1 cellular context compared by ENCODE assay signal in the genomic region with DNA sequence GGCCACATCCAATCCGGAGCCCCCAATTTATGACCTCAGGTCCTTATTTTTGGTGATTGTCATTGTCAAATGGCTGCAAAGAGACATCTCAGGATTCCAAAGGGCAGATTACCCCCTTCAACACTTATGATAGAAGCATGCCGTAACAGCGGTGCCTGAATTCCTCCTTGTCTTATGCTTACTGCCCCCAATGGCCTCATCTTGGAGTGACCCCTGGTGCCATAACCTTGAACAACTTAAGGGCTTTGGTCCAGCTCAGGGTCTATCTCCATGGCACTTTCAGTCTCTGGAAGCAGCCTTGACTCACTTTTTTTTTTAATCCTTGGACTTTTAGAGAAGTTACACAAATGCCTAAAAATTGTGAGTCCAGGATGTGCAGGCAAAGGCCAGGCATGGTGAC.
TF ChIP-seq lines count a peak whose summit lies in the region.

No MANE protein-coding gene starts in this region.

TF ChIP-seq in GM23338, 12 proteins besides CTCF, POLR2A, EP300 and RAD21 (continued from another document):
- TF ChIP-seq, protein P1, sequence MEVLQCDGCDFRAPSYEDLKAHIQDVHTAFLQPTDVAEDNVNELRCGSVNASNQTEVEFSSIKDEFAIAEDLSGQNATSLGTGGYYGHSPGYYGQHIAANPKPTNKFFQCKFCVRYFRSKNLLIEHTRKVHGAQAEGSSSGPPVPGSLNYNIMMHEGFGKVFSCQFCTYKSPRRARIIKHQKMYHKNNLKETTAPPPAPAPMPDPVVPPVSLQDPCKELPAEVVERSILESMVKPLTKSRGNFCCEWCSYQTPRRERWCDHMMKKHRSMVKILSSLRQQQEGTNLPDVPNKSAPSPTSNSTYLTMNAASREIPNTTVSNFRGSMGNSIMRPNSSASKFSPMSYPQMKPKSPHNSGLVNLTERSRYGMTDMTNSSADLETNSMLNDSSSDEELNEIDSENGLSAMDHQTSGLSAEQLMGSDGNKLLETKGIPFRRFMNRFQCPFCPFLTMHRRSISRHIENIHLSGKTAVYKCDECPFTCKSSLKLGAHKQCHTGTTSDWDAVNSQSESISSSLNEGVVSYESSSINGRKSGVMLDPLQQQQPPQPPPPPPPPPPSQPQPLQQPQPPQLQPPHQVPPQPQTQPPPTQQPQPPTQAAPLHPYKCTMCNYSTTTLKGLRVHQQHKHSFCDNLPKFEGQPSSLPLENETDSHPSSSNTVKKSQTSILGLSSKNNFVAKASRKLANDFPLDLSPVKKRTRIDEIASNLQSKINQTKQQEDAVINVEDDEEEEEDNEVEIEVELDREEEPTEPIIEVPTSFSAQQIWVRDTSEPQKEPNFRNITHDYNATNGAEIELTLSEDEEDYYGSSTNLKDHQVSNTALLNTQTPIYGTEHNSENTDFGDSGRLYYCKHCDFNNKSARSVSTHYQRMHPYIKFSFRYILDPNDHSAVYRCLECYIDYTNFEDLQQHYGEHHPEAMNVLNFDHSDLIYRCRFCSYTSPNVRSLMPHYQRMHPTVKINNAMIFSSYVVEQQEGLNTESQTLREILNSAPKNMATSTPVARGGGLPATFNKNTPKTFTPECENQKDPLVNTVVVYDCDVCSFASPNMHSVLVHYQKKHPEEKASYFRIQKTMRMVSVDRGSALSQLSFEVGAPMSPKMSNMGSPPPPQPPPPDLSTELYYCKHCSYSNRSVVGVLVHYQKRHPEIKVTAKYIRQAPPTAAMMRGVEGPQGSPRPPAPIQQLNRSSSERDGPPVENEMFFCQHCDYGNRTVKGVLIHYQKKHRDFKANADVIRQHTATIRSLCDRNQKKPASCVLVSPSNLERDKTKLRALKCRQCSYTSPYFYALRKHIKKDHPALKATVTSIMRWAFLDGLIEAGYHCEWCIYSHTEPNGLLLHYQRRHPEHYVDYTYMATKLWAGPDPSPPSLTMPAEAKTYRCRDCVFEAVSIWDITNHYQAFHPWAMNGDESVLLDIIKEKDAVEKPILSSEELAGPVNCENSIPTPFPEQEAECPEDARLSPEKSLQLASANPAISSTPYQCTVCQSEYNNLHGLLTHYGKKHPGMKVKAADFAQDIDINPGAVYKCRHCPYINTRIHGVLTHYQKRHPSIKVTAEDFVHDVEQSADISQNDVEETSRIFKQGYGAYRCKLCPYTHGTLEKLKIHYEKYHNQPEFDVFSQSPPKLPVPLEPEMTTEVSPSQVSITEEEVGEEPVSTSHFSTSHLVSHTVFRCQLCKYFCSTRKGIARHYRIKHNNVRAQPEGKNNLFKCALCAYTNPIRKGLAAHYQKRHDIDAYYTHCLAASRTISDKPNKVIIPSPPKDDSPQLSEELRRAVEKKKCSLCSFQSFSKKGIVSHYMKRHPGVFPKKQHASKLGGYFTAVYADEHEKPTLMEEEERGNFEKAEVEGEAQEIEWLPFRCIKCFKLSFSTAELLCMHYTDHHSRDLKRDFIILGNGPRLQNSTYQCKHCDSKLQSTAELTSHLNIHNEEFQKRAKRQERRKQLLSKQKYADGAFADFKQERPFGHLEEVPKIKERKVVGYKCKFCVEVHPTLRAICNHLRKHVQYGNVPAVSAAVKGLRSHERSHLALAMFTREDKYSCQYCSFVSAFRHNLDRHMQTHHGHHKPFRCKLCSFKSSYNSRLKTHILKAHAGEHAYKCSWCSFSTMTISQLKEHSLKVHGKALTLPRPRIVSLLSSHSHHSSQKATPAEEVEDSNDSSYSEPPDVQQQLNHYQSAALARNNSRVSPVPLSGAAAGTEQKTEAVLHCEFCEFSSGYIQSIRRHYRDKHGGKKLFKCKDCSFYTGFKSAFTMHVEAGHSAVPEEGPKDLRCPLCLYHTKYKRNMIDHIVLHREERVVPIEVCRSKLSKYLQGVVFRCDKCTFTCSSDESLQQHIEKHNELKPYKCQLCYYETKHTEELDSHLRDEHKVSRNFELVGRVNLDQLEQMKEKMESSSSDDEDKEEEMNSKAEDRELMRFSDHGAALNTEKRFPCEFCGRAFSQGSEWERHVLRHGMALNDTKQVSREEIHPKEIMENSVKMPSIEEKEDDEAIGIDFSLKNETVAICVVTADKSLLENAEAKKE (CRISPR knock-in tag; IDR thresholded peaks at IDR 0.05) = no peak
- TF ChIP-seq, protein P2, sequence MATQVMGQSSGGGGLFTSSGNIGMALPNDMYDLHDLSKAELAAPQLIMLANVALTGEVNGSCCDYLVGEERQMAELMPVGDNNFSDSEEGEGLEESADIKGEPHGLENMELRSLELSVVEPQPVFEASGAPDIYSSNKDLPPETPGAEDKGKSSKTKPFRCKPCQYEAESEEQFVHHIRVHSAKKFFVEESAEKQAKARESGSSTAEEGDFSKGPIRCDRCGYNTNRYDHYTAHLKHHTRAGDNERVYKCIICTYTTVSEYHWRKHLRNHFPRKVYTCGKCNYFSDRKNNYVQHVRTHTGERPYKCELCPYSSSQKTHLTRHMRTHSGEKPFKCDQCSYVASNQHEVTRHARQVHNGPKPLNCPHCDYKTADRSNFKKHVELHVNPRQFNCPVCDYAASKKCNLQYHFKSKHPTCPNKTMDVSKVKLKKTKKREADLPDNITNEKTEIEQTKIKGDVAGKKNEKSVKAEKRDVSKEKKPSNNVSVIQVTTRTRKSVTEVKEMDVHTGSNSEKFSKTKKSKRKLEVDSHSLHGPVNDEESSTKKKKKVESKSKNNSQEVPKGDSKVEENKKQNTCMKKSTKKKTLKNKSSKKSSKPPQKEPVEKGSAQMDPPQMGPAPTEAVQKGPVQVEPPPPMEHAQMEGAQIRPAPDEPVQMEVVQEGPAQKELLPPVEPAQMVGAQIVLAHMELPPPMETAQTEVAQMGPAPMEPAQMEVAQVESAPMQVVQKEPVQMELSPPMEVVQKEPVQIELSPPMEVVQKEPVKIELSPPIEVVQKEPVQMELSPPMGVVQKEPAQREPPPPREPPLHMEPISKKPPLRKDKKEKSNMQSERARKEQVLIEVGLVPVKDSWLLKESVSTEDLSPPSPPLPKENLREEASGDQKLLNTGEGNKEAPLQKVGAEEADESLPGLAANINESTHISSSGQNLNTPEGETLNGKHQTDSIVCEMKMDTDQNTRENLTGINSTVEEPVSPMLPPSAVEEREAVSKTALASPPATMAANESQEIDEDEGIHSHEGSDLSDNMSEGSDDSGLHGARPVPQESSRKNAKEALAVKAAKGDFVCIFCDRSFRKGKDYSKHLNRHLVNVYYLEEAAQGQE (IDR thresholded peaks at IDR 0.05; ENCODE audit: unreplicated experiment) = no peak
- TF ChIP-seq STAT1 (IDR thresholded peaks at IDR 0.05; ENCODE audit: unreplicated experiment) = no peak
- TF ChIP-seq JUNB (IDR thresholded peaks at IDR 0.05; ENCODE audit: unreplicated experiment) = no peak
- TF ChIP-seq POLR2AphosphoS5 (IDR thresholded peaks at IDR 0.05; ENCODE audit: low read depth) = no peak
- no peak for TF ChIP-seq EZH2 (IDR thresholded peaks at IDR 0.05; ENCODE audit: low read depth, unreplicated experiment)
- no peak for TF ChIP-seq EZH2phosphoT487 (IDR thresholded peaks at IDR 0.05; ENCODE audit: unreplicated experiment)
